Comparison of ENCODE assay signal across 10 cellular contexts in the genomic region with DNA sequence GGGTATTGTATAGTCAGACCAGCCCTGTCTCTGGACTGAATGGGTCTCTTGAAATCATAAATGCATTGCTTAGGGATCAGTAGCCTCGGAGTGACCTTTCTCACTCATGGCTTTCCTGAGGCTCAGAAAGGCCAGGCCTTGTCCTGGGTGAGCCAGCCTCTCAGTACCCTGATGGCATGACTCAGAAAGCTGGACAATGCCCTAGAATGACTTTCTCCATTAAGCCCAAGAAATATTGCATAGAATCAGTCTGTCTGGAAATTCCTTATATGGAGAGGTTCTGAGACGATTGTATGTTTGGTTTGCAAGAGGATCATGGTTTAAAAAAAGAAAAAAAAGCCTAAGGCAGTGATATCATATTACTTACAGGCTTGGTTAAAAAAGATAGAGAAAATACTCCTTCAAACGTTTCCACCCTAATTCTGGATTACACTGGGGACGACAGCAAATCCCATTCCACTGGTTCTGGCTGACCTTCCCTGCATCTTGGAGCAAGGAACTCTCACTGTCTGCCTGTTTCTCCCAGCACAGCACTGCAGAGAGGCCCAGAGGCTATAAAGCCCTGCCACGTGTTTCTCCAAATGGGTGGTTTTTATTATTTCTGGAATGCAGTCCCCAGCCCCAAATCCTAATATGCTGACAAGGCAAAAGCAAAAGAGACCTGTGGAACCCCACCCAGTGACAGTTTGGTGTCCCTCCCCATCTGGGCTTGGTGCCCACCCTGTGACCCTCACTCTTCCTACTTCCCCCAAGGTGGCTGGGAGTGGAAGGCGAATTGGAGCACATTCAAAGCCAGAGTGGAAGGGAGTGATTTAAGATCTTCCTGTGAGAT. TPM values are rescaled to one million over a fixed set of nuclear protein-coding genes. Genes with fewer than 3 reads are reported as not detected.
DNase-seq lines count a peak whose midpoint lies in the region; ATAC-seq and TF ChIP-seq lines count a peak whose summit lies in the region.
"Had no signal": no experiment of that assay in that cellular context is flagged by ENCODE, and none has a peak within 500 bp of the region (broad histone marks: within the 10 kb centered on the region; RNA-seq: fewer than 3 reads in every experiment).

No MANE protein-coding gene starts in this region.

- H3K9me3 ChIP-seq in SJSA1 (replicated peaks): no peaks in the 10 kb centered on the region
- H3K9me3 ChIP-seq in effector memory CD4-positive, alpha-beta T cell (ENCODE audit: control insufficient read depth, low read length): no peaks in the 10 kb centered on the region

- TF ChIP-seq CTCF in AG09309 (IDR thresholded peaks at IDR 0.05; ENCODE audit: control insufficient read depth, insufficient read depth, low read depth, low read length, missing control alignments) (no peak), omental fat pad (IDR thresholded peaks at IDR 0.05) (no peak)

- H3K4me1 ChIP-seq in SJSA1 (replicated peaks): peaks cover 53% of the 10 kb centered on the region
- H3K4me1 ChIP-seq in effector memory CD4-positive, alpha-beta T cell (ENCODE audit: control insufficient read depth, insufficient read depth, low read length, poor library complexity, severe bottlenecking): no peaks in the 10 kb centered on the region

- DNase-seq in AG09309 (ENCODE audit: low read depth) (peak; percentile 84), SJSA1 (ENCODE audit: low read depth in 1 of 2, low spot score in 2 of 2) (peak; percentile 86 to 89), fibroblast of peridontal ligament (ENCODE audit: extremely low read depth) (peak; percentile 99), omental fat pad (ENCODE audit: low spot score) (no peak), head of caudate nucleus (no peak)
- DNase-seq in effector memory CD4-positive, alpha-beta T cell: no peak
- DNase-seq: Calu3 had no signal

- H3K27me3 ChIP-seq in SJSA1 (replicated peaks): no peaks in the 10 kb centered on the region
- peaks cover 4% of the 10 kb centered on the region for H3K27me3 ChIP-seq in effector memory CD4-positive, alpha-beta T cell (replicated peaks; ENCODE audit: control insufficient read depth, insufficient read depth, low read length, poor library complexity, severe bottlenecking)

- ATAC-seq in omental fat pad (ENCODE audit: low FRiP score) (peak; percentile 74), HG03095 (IDR thresholded peaks at IDR 0.05; ENCODE audit: unreplicated experiment) (no peak), GM21786 (IDR thresholded peaks at IDR 0.05; ENCODE audit: unreplicated experiment) (no peak)
- ATAC-seq: activated naive CD4-positive, alpha-beta T cell treated with anti-CD3 and anti-CD28 coated beads, Interleukin-2, amount 50 U/mL, for 72 hours had no signal

- intact Hi-C loops in head of caudate nucleus (cut with DNase I): no loop called here

- H3K4me3 ChIP-seq in AG09309 (ENCODE audit: control insufficient read depth, low read depth, low read length) (no peak overlapping the region), SJSA1 (no peak overlapping the region)
- no peak overlapping the region for H3K4me3 ChIP-seq in effector memory CD4-positive, alpha-beta T cell (ENCODE audit: insufficient read depth, low read depth, low read length, poor library complexity, severe bottlenecking)

- H3K27ac ChIP-seq in SJSA1: peak overlapping the region; percentile 73
- H3K27ac ChIP-seq in effector memory CD4-positive, alpha-beta T cell (ENCODE audit: insufficient read depth, low read length, poor library complexity, severe bottlenecking): no peak overlapping the region

- peaks cover 66% of the 10 kb centered on the region for H3K36me3 ChIP-seq in SJSA1
- no peaks in the 10 kb centered on the region for H3K36me3 ChIP-seq in effector memory CD4-positive, alpha-beta T cell (ENCODE audit: control insufficient read depth, insufficient read depth, low read length)

RNA-seq across cellular contexts. Expression of gene MAP1B, which starts 34.4 kb away (rescaled TPM):
- 93.8 and 195 TPM in 2 replicates for total RNA-seq in SJSA1 (2014; rRNA removed; shearing (Covaris generic))
- total RNA-seq in omental fat pad: 100 to 1,000 TPM; 479 to 654 (median 593) TPM

Comparison
In these comparisons a context has a peak if more than half of its experiments do, and no peak if none do; other contexts are left out.
1. DNase-seq: peak in AG09309 (single experiment), SJSA1 (2 of 2) and fibroblast of peridontal ligament (single experiment); none in omental fat pad (single experiment), effector memory CD4-positive, alpha-beta T cell (0 of 3) and head of caudate nucleus (0 of 42).